26 cellular contexts compared by ENCODE assay signal in the genomic region with DNA sequence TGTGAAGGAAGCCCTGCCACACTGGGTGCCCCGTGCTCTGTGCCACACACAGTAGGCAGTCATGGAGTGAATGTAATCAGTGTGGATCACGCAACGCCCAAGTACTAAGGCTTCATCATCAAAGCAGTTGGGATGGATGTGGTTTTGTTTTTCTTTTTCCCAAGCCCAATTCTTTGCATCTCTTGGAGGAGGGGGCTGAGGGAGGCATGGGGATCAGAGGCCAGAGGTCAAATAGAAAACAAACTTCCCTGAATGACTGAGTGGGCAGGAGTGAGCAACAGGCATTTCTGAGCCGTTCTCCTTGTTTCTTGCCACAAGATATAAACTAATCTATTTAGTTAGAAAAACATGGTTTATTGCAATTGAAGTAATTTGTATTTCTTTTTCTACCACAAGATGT.
DNase-seq lines count a peak whose midpoint lies in the region; ATAC-seq, FAIRE-seq and TF ChIP-seq lines count a peak whose summit lies in the region.
"Had no signal": no experiment of that assay in that cellular context is flagged by ENCODE, and none has a peak within 500 bp of the region (broad histone marks: within the 10 kb centered on the region; RNA-seq: fewer than 3 reads in every experiment).

No MANE protein-coding gene starts in this region.

- 61% methylated on average over 4 of the region's 4 CpGs for WGBS in HepG2 (ENCODE audit: low lambda C conversion rate)
- 92% methylated on average over 4 of the region's 4 CpGs for WGBS in right lobe of liver (ENCODE audit: insufficient coverage, low coverage, low lambda C conversion rate, missing lambda C conversion rate)

- H3K27me3 Mint-ChIP-seq in nephron progenitor cell (ENCODE audit: low read depth, poor library complexity) (peaks cover 23% of the 10 kb centered on the region), type B pancreatic cell (peaks cover 20% of the 10 kb centered on the region)

- TF ChIP-seq CTCF in HepG2 (CRISPR knock-in tag; IDR thresholded peaks at IDR 0.05) (no peak), right lobe of liver (IDR thresholded peaks at IDR 0.05) (no peak), nephron progenitor cell (IDR thresholded peaks at IDR 0.05) (no peak), osteoblast (IDR thresholded peaks at IDR 0.05; ENCODE audit: extremely low read depth, low read depth, low read length) (no peak), type B pancreatic cell (conservative IDR thresholded peaks at IDR 0.05) (no peak), RWPE1 (conservative IDR thresholded peaks at IDR 0.05; ENCODE audit: low read depth) (no peak)

- BruUV-seq in HepG2 (replicated peaks; lab: Mats Ljungman, UMichigan) = no TSS peak

- no peaks in the 10 kb centered on the region for H3K36me3 ChIP-seq in HepG2 (replicated peaks in 1 of 2; ENCODE audit: control insufficient read depth in 1 of 2, insufficient read depth in 2 of 2, low read length in 2 of 2)
- no peaks in the 10 kb centered on the region for H3K36me3 ChIP-seq in right lobe of liver
- no peaks in the 10 kb centered on the region for H3K36me3 ChIP-seq in osteoblast (ENCODE audit: insufficient read depth, low read length)
- H3K36me3 ChIP-seq: BE2C; BLaER1 treated with 17β-estradiol and CSF1 and Interleukin-3, amounts not matched to agents 10 nM and 100 nM; HAP-1 had no signal

- no peak for TF ChIP-seq RAD21 in HepG2 (CRISPR knock-in tag; IDR thresholded peaks at IDR 0.05)

- no peak overlapping the region for H3K4me3 ChIP-seq in HepG2 (replicated peaks in 1 of 3; ENCODE audit: insufficient read depth in 1 of 3, low read depth in 2 of 3, low read length in 3 of 3)
- H3K4me3 ChIP-seq in right lobe of liver = no peak overlapping the region
- H3K4me3 ChIP-seq in osteoblast (ENCODE audit: insufficient read depth, low read length) = no peak overlapping the region
- H3K4me3 ChIP-seq: BLaER1 treated with 17β-estradiol and CSF1 and Interleukin-3, amounts not matched to agents 10 nM and 100 nM; GM23338; HAP-1 had no signal

- H3K4me1 Mint-ChIP-seq in nephron progenitor cell (peaks cover 89% of the 10 kb centered on the region), type B pancreatic cell (ENCODE audit: unreplicated experiment) (peaks cover 64% of the 10 kb centered on the region)
- H3K4me1 Mint-ChIP-seq: CD14-positive monocyte; CD8-positive, alpha-beta memory T cell had no signal

- TF ChIP-seq EP300 in HepG2 (IDR thresholded peaks at IDR 0.05; ENCODE audit: low read depth in 2 of 2, low read length in 2 of 2) = 0 out of 4 replicates have a peak, but pooled peaks of 1 of the 2 experiments have one; percentile 28
- no peak for TF ChIP-seq EP300 in HepG2 (CRISPR knock-in tag; IDR thresholded peaks at IDR 0.05; ENCODE audit: borderline replicate concordance)

- peak overlapping the region; percentile 98 for H3K27ac ChIP-seq in HepG2 (ENCODE audit: extremely low read length, insufficient read depth, low read length)
- H3K27ac ChIP-seq in right lobe of liver = no peak overlapping the region
- H3K27ac ChIP-seq in osteoblast (ENCODE audit: low read depth, low read length) = no peak overlapping the region
- no peak overlapping the region for H3K27ac ChIP-seq in RWPE1
- H3K27ac ChIP-seq: 22Rv1; BLaER1 treated with 17β-estradiol and CSF1 and Interleukin-3, amounts not matched to agents 10 nM and 100 nM had no signal

- H2AFZ ChIP-seq in HepG2 (ENCODE audit: low read length) (no peak overlapping the region), osteoblast (ENCODE audit: low read length) (no peak overlapping the region)
- H2AFZ ChIP-seq: GM23338 had no signal

- in situ Hi-C loops in HepG2 (cut with HindIII; ENCODE audit: extremely low pct_ligation_motif_present, low pct_unique_long_range_greater_than_20kb) = no loop called here

- H3K36me3 Mint-ChIP-seq in nephron progenitor cell (ENCODE audit: low read depth) (peaks cover 17% of the 10 kb centered on the region), type B pancreatic cell (no peaks in the 10 kb centered on the region)
- H3K36me3 Mint-ChIP-seq: CD14-positive monocyte; CD8-positive, alpha-beta memory T cell had no signal

- no peaks in the 10 kb centered on the region for H3K9me3 Mint-ChIP-seq in nephron progenitor cell
- H3K9me3 Mint-ChIP-seq in type B pancreatic cell = no peaks in the 10 kb centered on the region
- H3K9me3 Mint-ChIP-seq: CD4-positive, alpha-beta T cell; CD8-positive, alpha-beta memory T cell; GM23338 had no signal

- peaks cover 6% of the 10 kb centered on the region for H3K79me2 ChIP-seq in HepG2 (ENCODE audit: insufficient read depth, low read length)
- H3K79me2 ChIP-seq in osteoblast (ENCODE audit: insufficient read depth, low read length) = no peaks in the 10 kb centered on the region

- no peak overlapping the region for H3K9ac ChIP-seq in HepG2 (ENCODE audit: insufficient read depth, low read depth, low read length)
- H3K9ac ChIP-seq: BLaER1 treated with 17β-estradiol and CSF1 and Interleukin-3, amounts not matched to agents 10 nM and 100 nM had no signal

- peak overlapping the region; percentile 93 for H3K4me2 ChIP-seq in HepG2 (ENCODE audit: low read depth, low read length)
- H3K4me2 ChIP-seq in osteoblast (ENCODE audit: insufficient read depth, low read length) = no peak overlapping the region
- H3K4me2 ChIP-seq: BLaER1 treated with 17β-estradiol and CSF1 and Interleukin-3, amounts not matched to agents 10 nM and 100 nM; GM23338 had no signal

- POLR2A ChIA-PET in HepG2 (lab: Yijun Ruan, JAX) (interaction anchor here (1.2 kb wide), 1 partner anchor 45 kb away, joined by 8 read pairs; no protein-coding TSS in a partner anchor), RWPE1 (lab: Yijun Ruan, JAX; ENCODE audit: low non-redundant PET) (no interaction called here)

- DNase-seq in HepG2 (ENCODE audit: low spot score) (peak; percentile 50), right lobe of liver (no peak), nephron progenitor cell (no peak), osteoblast (ENCODE audit: insufficient read length, low spot score, missing footprints) (peak; percentile 14), type B pancreatic cell (ENCODE audit: extremely low spot score, unreplicated experiment) (no peak), globus pallidus (ENCODE audit: low spot score) (no peak), RWPE1 (ENCODE audit: low spot score) (no peak)
- DNase-seq: AML-193; BE2C; CD4-positive, alpha-beta T cell; DMS 273 treated with DMSO at 0.1 percent for 48 hours; DMS79; EL; GDM1 had no signal

- H3K4me3 Mint-ChIP-seq in nephron progenitor cell = peak overlapping the region; percentile 68
- H3K4me3 Mint-ChIP-seq in type B pancreatic cell = peak overlapping the region; percentile 6
- H3K4me3 Mint-ChIP-seq: CD14-positive monocyte; CD4-positive, alpha-beta T cell; CD8-positive, alpha-beta memory T cell; GM23338 had no signal

- CTCF ChIA-PET in HepG2 (lab: Yijun Ruan, JAX; ENCODE audit: low intra/inter-chr PET ratio, low total read pairs) (no interaction called here), RWPE1 (lab: Yijun Ruan, JAX) (no interaction called here)

- H3K9me3 ChIP-seq in HepG2 (ENCODE audit: low read length) = no peaks in the 10 kb centered on the region
- no peaks in the 10 kb centered on the region for H3K9me3 ChIP-seq in right lobe of liver
- H3K9me3 ChIP-seq in osteoblast (ENCODE audit: low read depth, low read length) = no peaks in the 10 kb centered on the region
- H3K9me3 ChIP-seq: BE2C; BLaER1 treated with 17β-estradiol and CSF1 and Interleukin-3, amounts not matched to agents 10 nM and 100 nM; HAP-1 had no signal

- H3K27me3 ChIP-seq in HepG2 (ENCODE audit: control insufficient read depth in 1 of 2, insufficient read depth in 2 of 2, low read length in 2 of 2) = no peaks in the 10 kb centered on the region
- H3K27me3 ChIP-seq in right lobe of liver = no peaks in the 10 kb centered on the region
- peaks cover 3% of the 10 kb centered on the region for H3K27me3 ChIP-seq in osteoblast (ENCODE audit: insufficient read depth, low read length)
- H3K27me3 ChIP-seq: BE2C; BLaER1 treated with 17β-estradiol and CSF1 and Interleukin-3, amounts not matched to agents 10 nM and 100 nM had no signal

- no peak for TF ChIP-seq POLR2A in HepG2 (IDR thresholded peaks at IDR 0.05; ENCODE audit: insufficient read depth in 1 of 2, low read depth in 2 of 2, low read length in 2 of 2)
- TF ChIP-seq POLR2A in right lobe of liver (IDR thresholded peaks at IDR 0.05) = no peak

- intact Hi-C loops in HepG2 (cut with micrococcal nuclease; ENCODE audit: unreplicated experiment) = loop anchor here (2.0 kb wide), 1 partner anchor 19 kb away; no protein-coding TSS in a partner anchor
- intact Hi-C loops in right lobe of liver (cut with DNase I) = no loop called here

- ATAC-seq in HepG2 = no peak
- ATAC-seq in right lobe of liver = no peak
- ATAC-seq in HG02798 (IDR thresholded peaks at IDR 0.05; ENCODE audit: poor library complexity, unreplicated experiment) = no peak
- ATAC-seq: GM23338 had no signal

- H4K20me1 ChIP-seq in HepG2 (ENCODE audit: insufficient read depth, low read length) (no peaks in the 10 kb centered on the region), osteoblast (ENCODE audit: insufficient read depth, low read length) (no peaks in the 10 kb centered on the region)
- H4K20me1 ChIP-seq: BLaER1 treated with 17β-estradiol and CSF1 and Interleukin-3, amounts not matched to agents 10 nM and 100 nM had no signal

- H3K27ac Mint-ChIP-seq in nephron progenitor cell = peak overlapping the region; percentile 64
- peak overlapping the region; percentile 6 for H3K27ac Mint-ChIP-seq in type B pancreatic cell
- H3K27ac Mint-ChIP-seq: CD14-positive monocyte; CD4-positive, alpha-beta T cell; CD8-positive, alpha-beta memory T cell; GM23338 had no signal

- FAIRE-seq in HepG2 (lab: Jason Lieb, UNC) = peak; percentile 69
- FAIRE-seq: A204.1, D721Med, GM12891, GM18507, H54 had no signal

- peaks cover 92% of the 10 kb centered on the region for H3K4me1 ChIP-seq in HepG2 (ENCODE audit: insufficient read depth, low read length)
- peaks cover 0 to 23% (median 9%) of the 10 kb centered on the region in 4 donors for H3K4me1 ChIP-seq in right lobe of liver
- H3K4me1 ChIP-seq in osteoblast (ENCODE audit: insufficient read depth, low read length) = no peaks in the 10 kb centered on the region
- H3K4me1 ChIP-seq: BE2C; BLaER1 treated with 17β-estradiol and CSF1 and Interleukin-3, amounts not matched to agents 10 nM and 100 nM; HAP-1 had no signal

TF ChIP-seq in HepG2, 621 proteins besides CTCF, POLR2A, EP300 and RAD21 (continues in another document):
- TF ChIP-seq ZBTB7A (CRISPR knock-in tag; IDR thresholded peaks at IDR 0.05) = no peak

Comparison
In these comparisons a context has a peak if more than half of its experiments do, and no peak if none do; other contexts are left out.
1. DNase-seq: peak in HepG2 (single experiment) and osteoblast (single experiment); none in right lobe of liver (0 of 3), nephron progenitor cell (single experiment), type B pancreatic cell (single experiment), globus pallidus (single experiment) and RWPE1 (single experiment).